In genomic region chrX:115177941-115178340, GRCh38 we compare ENCODE assay signal across 21 cellular contexts. TPM values are rescaled to one million over a fixed set of nuclear protein-coding genes. Genes with fewer than 3 reads are reported as not detected.
"Had no signal": no experiment of that assay in that cellular context is flagged by ENCODE, and none has a peak within 500 bp of the region (broad histone marks: within the 10 kb centered on the region; RNA-seq: fewer than 3 reads in every experiment).

No MANE protein-coding gene starts in this region.

- H3K27me3 ChIP-seq: adrenal gland had no signal

- ATAC-seq: activated CD8-positive, alpha-beta T cell treated with anti-CD3 and anti-CD28 coated beads for 36 hours; activated T-cell treated with anti-CD3 and anti-CD28 coated beads, Interleukin-2, amount 50 U/mL, for 4 hours; psoas muscle; sciatic nerve; stimulated activated naive CD8-positive, alpha-beta T cell treated with anti-CD3 and anti-CD28 coated beads, Interleukin-15, amount 100 ng/mL, for 72 hours had no signal

- H3K4me1 Mint-ChIP-seq: activated B cell treated with CpG ODN at 0.5 μM for 24 hours; activated naive CD4-positive, alpha-beta T cell treated with anti-CD3 and anti-CD28 coated beads, Interleukin-2, amount 50 U/mL, for 24 hours; brain; neural crest cell; stimulated activated naive CD8-positive, alpha-beta T cell treated with anti-CD3 and anti-CD28 coated beads, Interleukin-15, amount 100 ng/mL, for 72 hours had no signal

- H3K27ac Mint-ChIP-seq: activated B cell treated with CpG ODN at 0.5 μM for 24 hours; activated CD8-positive, alpha-beta T cell treated with anti-CD3 and anti-CD28 coated beads for 36 hours; activated naive CD4-positive, alpha-beta T cell treated with anti-CD3 and anti-CD28 coated beads, Interleukin-2, amount 50 U/mL, for 24 hours; brain; stimulated activated naive CD8-positive, alpha-beta T cell treated with anti-CD3 and anti-CD28 coated beads, Interleukin-15, amount 100 ng/mL, for 72 hours; type B pancreatic cell had no signal

- H3K36me3 ChIP-seq: adrenal gland had no signal

- H3K27ac ChIP-seq: adrenal gland, epithelial cell of prostate, psoas muscle had no signal

- H3K36me3 Mint-ChIP-seq: activated naive CD4-positive, alpha-beta T cell treated with anti-CD3 and anti-CD28 coated beads, Interleukin-2, amount 50 U/mL, for 24 hours; type B pancreatic cell had no signal

- H3K27me3 Mint-ChIP-seq: activated B cell treated with CpG ODN at 0.5 μM for 24 hours; activated CD8-positive, alpha-beta T cell treated with anti-CD3 and anti-CD28 coated beads for 36 hours; activated naive CD4-positive, alpha-beta T cell treated with anti-CD3 and anti-CD28 coated beads, Interleukin-2, amount 50 U/mL, for 24 hours; brain; stimulated activated naive CD8-positive, alpha-beta T cell treated with anti-CD3 and anti-CD28 coated beads, Interleukin-15, amount 100 ng/mL, for 72 hours; type B pancreatic cell had no signal

- H3K4me3 Mint-ChIP-seq: activated B cell treated with CpG ODN at 0.5 μM for 24 hours; activated CD8-positive, alpha-beta T cell treated with anti-CD3 and anti-CD28 coated beads for 36 hours; activated naive CD4-positive, alpha-beta T cell treated with anti-CD3 and anti-CD28 coated beads, Interleukin-2, amount 50 U/mL, for 24 hours; activated T-cell treated with anti-CD3 and anti-CD28 coated beads, Interleukin-2, amount 50 U/mL, for 4 hours; brain; neural crest cell; stimulated activated naive CD8-positive, alpha-beta T cell treated with anti-CD3 and anti-CD28 coated beads, Interleukin-15, amount 100 ng/mL, for 72 hours; type B pancreatic cell had no signal

- DNase-seq: activated B cell treated with CpG ODN at 0.5 μM for 24 hours; activated CD4-positive, alpha-beta T cell treated with anti-CD3 and anti-CD28 coated beads for 48 hours; activated CD8-positive, alpha-beta T cell treated with anti-CD3 and anti-CD28 coated beads for 36 hours; activated effector memory CD4-positive, alpha-beta T cell treated with Interleukin-2 at 50 U/mL for 16 hours; activated T-cell treated with anti-CD3 and anti-CD28 coated beads, Interleukin-2, amount 50 U/mL, for 4 hours; adrenal gland; effector memory CD4-positive, alpha-beta T cell; glutamatergic neuron; psoas muscle; stimulated activated CD4-positive, alpha-beta T cell treated with anti-CD3 and anti-CD28 coated beads, Interleukin-1b, Interleukin-23, amount 100 ng/mL, for 48 hours; stimulated activated naive CD8-positive, alpha-beta T cell treated with anti-CD3 and anti-CD28 coated beads, Interleukin-15, amount 100 ng/mL, for 72 hours had no signal

- H3K4me3 ChIP-seq: adrenal gland, psoas muscle had no signal

- H3K9me3 Mint-ChIP-seq: activated B cell treated with CpG ODN at 0.5 μM for 24 hours; activated CD8-positive, alpha-beta T cell treated with anti-CD3 and anti-CD28 coated beads for 36 hours; activated naive CD4-positive, alpha-beta T cell treated with anti-CD3 and anti-CD28 coated beads, Interleukin-2, amount 50 U/mL, for 24 hours; activated T-cell treated with anti-CD3 and anti-CD28 coated beads, Interleukin-2, amount 50 U/mL, for 4 hours; brain; neural crest cell; stimulated activated naive CD8-positive, alpha-beta T cell treated with anti-CD3 and anti-CD28 coated beads, Interleukin-15, amount 100 ng/mL, for 72 hours; type B pancreatic cell had no signal

- H3K9me3 ChIP-seq: adrenal gland, psoas muscle had no signal

- H3K4me1 ChIP-seq: adrenal gland, psoas muscle had no signal

RNA-seq across cellular contexts. Expression of gene RBMXL3, which starts 11.3 kb away (rescaled TPM):
- total RNA-seq: activated B cell treated with CpG ODN at 0.5 μM for 24 hours; activated CD8-positive, alpha-beta T cell treated with anti-CD3 and anti-CD28 coated beads for 36 hours; activated T-cell treated with anti-CD3 and anti-CD28 coated beads, Interleukin-2, amount 50 U/mL, for 4 hours; adrenal gland; lower leg skin; neural crest cell; osteocyte; psoas muscle; sciatic nerve; T-helper 2 cell treated with Interferon-gamma antibody and Interleukin-4, amounts not matched to agents 100 ng/mL and 5 ng/mL, for 36 hours; temporal lobe had no signal

RNA-seq across cellular contexts. Expression of gene LRCH2, which starts 56.0 kb away (rescaled TPM):
- total RNA-seq: activated B cell treated with CpG ODN at 0.5 μM for 24 hours; activated CD8-positive, alpha-beta T cell treated with anti-CD3 and anti-CD28 coated beads for 36 hours; T-helper 2 cell treated with Interferon-gamma antibody and Interleukin-4, amounts not matched to agents 100 ng/mL and 5 ng/mL, for 36 hours had no signal
